ENCODE assay signal across 17 cellular contexts in genomic region chr5:124252751-124253146, GRCh38.
DNase-seq lines count a peak whose midpoint lies in the region; ATAC-seq and TF ChIP-seq lines count a peak whose summit lies in the region.
"Had no signal": no experiment of that assay in that cellular context is flagged by ENCODE, and none has a peak within 500 bp of the region (broad histone marks: within the 10 kb centered on the region; RNA-seq: fewer than 3 reads in every experiment).

No MANE protein-coding gene starts in this region.

- POLR2A ChIA-PET in MCF 10A (lab: Yijun Ruan, JAX): interaction anchor here (0.9 kb wide), 1 partner anchor 11 kb away, joined by 4 read pairs; no protein-coding TSS in a partner anchor

- H3K36me3 ChIP-seq in BE2C: no peaks in the 10 kb centered on the region
- H3K36me3 ChIP-seq in body of pancreas (replicated peaks in 1 of 2; ENCODE audit: insufficient read depth in 1 of 2, low read depth in 2 of 2): no peaks in the 10 kb centered on the region
- H3K36me3 ChIP-seq: BLaER1 treated with 17β-estradiol and CSF1 and Interleukin-3, amounts not matched to agents 10 nM and 100 nM had no signal

- intact Hi-C loops in body of pancreas (cut with DNase I): no loop called here
- intact Hi-C loops in MCF 10A (cut with micrococcal nuclease): no loop called here

- H3K27ac Mint-ChIP-seq in nephron (peak overlapping the region; percentile 25 to 70 (median 69)), MCF 10A (ENCODE audit: low read depth, unreplicated experiment) (no peak overlapping the region)
- H3K27ac Mint-ChIP-seq in stimulated activated naive B cell treated with anti-CD40 and anti-IgM and Interleukin-4, amounts not matched to agents 10 μg/mL and 1 μg/mL and 100 μg/mL, for 72 hours: no peak overlapping the region
- H3K27ac Mint-ChIP-seq: CD4-positive, alpha-beta memory T cell; IgD-negative memory B cell had no signal

- TF ChIP-seq CTCF in BE2C (IDR thresholded peaks at IDR 0.05; ENCODE audit: low read depth, low read length) (no peak), nephron (IDR thresholded peaks at IDR 0.05; ENCODE audit: unreplicated experiment in 3 of 3) (no peak), body of pancreas (IDR thresholded peaks at IDR 0.05) (no peak), MCF 10A (IDR thresholded peaks at IDR 0.05; ENCODE audit: unreplicated experiment) (no peak)

- WGBS in body of pancreas, 2 donors: 75 to 89% methylated on average over 1 of the region's 1 CpG

- H3K27me3 Mint-ChIP-seq in nephron (ENCODE audit: low read depth) (peaks cover 4% of the 10 kb centered on the region), MCF 10A (ENCODE audit: insufficient read depth, unreplicated experiment) (no peaks in the 10 kb centered on the region)
- no peaks in the 10 kb centered on the region for H3K27me3 Mint-ChIP-seq in stimulated activated naive B cell treated with anti-CD40 and anti-IgM and Interleukin-4, amounts not matched to agents 10 μg/mL and 1 μg/mL and 100 μg/mL, for 72 hours
- H3K27me3 Mint-ChIP-seq: CD4-positive, alpha-beta memory T cell; IgD-negative memory B cell had no signal

- H3K9me3 Mint-ChIP-seq in nephron (peaks cover 33% of the 10 kb centered on the region), MCF 10A (ENCODE audit: unreplicated experiment) (no peaks in the 10 kb centered on the region)
- H3K9me3 Mint-ChIP-seq in stimulated activated naive B cell treated with anti-CD40 and anti-IgM and Interleukin-4, amounts not matched to agents 10 μg/mL and 1 μg/mL and 100 μg/mL, for 72 hours: peaks cover 21 to 37% of the 10 kb centered on the region in 2 donors

- no peaks in the 10 kb centered on the region for H3K9me3 ChIP-seq in BE2C
- H3K9me3 ChIP-seq in body of pancreas: no peaks in the 10 kb centered on the region

- BruUV-seq in MCF 10A (replicated peaks; lab: Mats Ljungman, UMichigan): no TSS peak

- peak; percentile 31 for DNase-seq in BE2C
- peak; percentile 40 for DNase-seq in fibroblast of peridontal ligament (ENCODE audit: extremely low read depth)
- DNase-seq in stimulated activated naive B cell treated with anti-CD40 and anti-IgM and Interleukin-4, amounts not matched to agents 10 μg/mL and 1 μg/mL and 100 μg/mL, for 72 hours: no peak
- no peak for DNase-seq in body of pancreas
- no peak for DNase-seq in COLO668 (lab: John Stamatoyannopoulos, UW; ENCODE audit: unreplicated experiment)
- no peak for DNase-seq in MCF 10A (ENCODE audit: unreplicated experiment)
- DNase-seq: ACHN; CD4-positive, alpha-beta memory T cell; GDM1; NCI-H2081 treated with DMSO at 0.1 percent for 48 hours; OCI-M1 had no signal

- H3K27me3 ChIP-seq in BE2C: no peaks in the 10 kb centered on the region
- H3K27me3 ChIP-seq in body of pancreas: no peaks in the 10 kb centered on the region
- H3K27me3 ChIP-seq: BLaER1 treated with 17β-estradiol and CSF1 and Interleukin-3, amounts not matched to agents 10 nM and 100 nM had no signal

- TF ChIP-seq POLR2A in body of pancreas (IDR thresholded peaks at IDR 0.05): no peak

- H3K4me1 Mint-ChIP-seq in nephron (peaks cover 39% of the 10 kb centered on the region), MCF 10A (ENCODE audit: insufficient read depth, unreplicated experiment) (no peaks in the 10 kb centered on the region)
- no peaks in the 10 kb centered on the region for H3K4me1 Mint-ChIP-seq in stimulated activated naive B cell treated with anti-CD40 and anti-IgM and Interleukin-4, amounts not matched to agents 10 μg/mL and 1 μg/mL and 100 μg/mL, for 72 hours
- H3K4me1 Mint-ChIP-seq: CD4-positive, alpha-beta memory T cell; IgD-negative memory B cell had no signal

- H3K4me1 ChIP-seq in BE2C (peaks cover 14% of the 10 kb centered on the region; the same call in 1 of the 2 replicates), body of pancreas (peaks cover 7% of the 10 kb centered on the region)
- H3K4me1 ChIP-seq: BLaER1 treated with 17β-estradiol and CSF1 and Interleukin-3, amounts not matched to agents 10 nM and 100 nM had no signal

- H3K4me3 Mint-ChIP-seq in nephron (no peak overlapping the region), MCF 10A (ENCODE audit: unreplicated experiment) (no peak overlapping the region)
- no peak overlapping the region for H3K4me3 Mint-ChIP-seq in stimulated activated naive B cell treated with anti-CD40 and anti-IgM and Interleukin-4, amounts not matched to agents 10 μg/mL and 1 μg/mL and 100 μg/mL, for 72 hours
- H3K4me3 Mint-ChIP-seq: CD4-positive, alpha-beta memory T cell; IgD-negative memory B cell had no signal

- ATAC-seq in stimulated activated naive B cell treated with anti-CD40 and anti-IgM and Interleukin-4, amounts not matched to agents 10 μg/mL and 1 μg/mL and 100 μg/mL, for 72 hours (replicated peaks): no peak
- no peak for ATAC-seq in body of pancreas
- ATAC-seq: HCT116 had no signal

- H3K36me3 Mint-ChIP-seq in nephron (ENCODE audit: low read depth): no peaks in the 10 kb centered on the region
- H3K36me3 Mint-ChIP-seq in stimulated activated naive B cell treated with anti-CD40 and anti-IgM and Interleukin-4, amounts not matched to agents 10 μg/mL and 1 μg/mL and 100 μg/mL, for 72 hours: peaks cover 11 to 18% of the 10 kb centered on the region in 2 donors
- H3K36me3 Mint-ChIP-seq in MCF 10A (ENCODE audit: insufficient read depth, unreplicated experiment): no peaks in the 10 kb centered on the region
- H3K36me3 Mint-ChIP-seq: CD4-positive, alpha-beta memory T cell; IgD-negative memory B cell had no signal

- H3K4me3 ChIP-seq in BE2C (ENCODE audit: low read depth, low read length): no peak overlapping the region
- H3K4me3 ChIP-seq in body of pancreas: no peak overlapping the region
- H3K4me3 ChIP-seq: BLaER1 treated with 17β-estradiol and CSF1 and Interleukin-3, amounts not matched to agents 10 nM and 100 nM had no signal

- CTCF ChIA-PET in MCF 10A (lab: Yijun Ruan, JAX): interaction anchor here (1.1 to 1.8 kb wide), 3 partner anchors 9 to 483 kb away, joined by 3 to 5 read pairs (median 3); no protein-coding TSS in a partner anchor

- peak overlapping the region; percentile 79 for H3K27ac ChIP-seq in angular gyrus (ENCODE audit: low read depth, low read length)
- H3K27ac ChIP-seq in body of pancreas: no peak overlapping the region
- H3K27ac ChIP-seq: 22Rv1; BLaER1 treated with 17β-estradiol and CSF1 and Interleukin-3, amounts not matched to agents 10 nM and 100 nM had no signal

Comparison
In these comparisons a context has a peak if more than half of its experiments do, and no peak if none do; other contexts are left out.
1. DNase-seq: peak in BE2C (single experiment) and fibroblast of peridontal ligament (single experiment); none in stimulated activated naive B cell treated with anti-CD40 and anti-IgM and Interleukin-4, amounts not matched to agents 10 μg/mL and 1 μg/mL and 100 μg/mL, for 72 hours (single experiment), body of pancreas (0 of 4), COLO668 (single experiment) and MCF 10A (single experiment).
2. H3K27ac Mint-ChIP-seq: peak in nephron (3 of 3); none in stimulated activated naive B cell treated with anti-CD40 and anti-IgM and Interleukin-4, amounts not matched to agents 10 μg/mL and 1 μg/mL and 100 μg/mL, for 72 hours (single experiment) and MCF 10A (single experiment).